ENCODE assay signal across 1 cellular context in genomic region chr13:103516009-103516795, GRCh38.
TF ChIP-seq lines count a peak whose summit lies in the region.

No MANE protein-coding gene starts in this region.

TF ChIP-seq in H1, 55 proteins besides CTCF, POLR2A, EP300 and RAD21:
- TF ChIP-seq ATF3 (IDR thresholded peaks at IDR 0.05; ENCODE audit: insufficient read depth, low read depth, low read length) (no peak), HDAC2 (IDR thresholded peaks at IDR 0.05; ENCODE audit: borderline replicate concordance in 1 of 2, low read depth in 2 of 2, low read length in 2 of 2) (no peak), TCF12 (IDR thresholded peaks at IDR 0.05; ENCODE audit: low read depth, low read length) (no peak)
TF ChIP-seq in H1: peak in this region for 0.
